8 cellular contexts compared by ENCODE assay signal in the genomic region with DNA sequence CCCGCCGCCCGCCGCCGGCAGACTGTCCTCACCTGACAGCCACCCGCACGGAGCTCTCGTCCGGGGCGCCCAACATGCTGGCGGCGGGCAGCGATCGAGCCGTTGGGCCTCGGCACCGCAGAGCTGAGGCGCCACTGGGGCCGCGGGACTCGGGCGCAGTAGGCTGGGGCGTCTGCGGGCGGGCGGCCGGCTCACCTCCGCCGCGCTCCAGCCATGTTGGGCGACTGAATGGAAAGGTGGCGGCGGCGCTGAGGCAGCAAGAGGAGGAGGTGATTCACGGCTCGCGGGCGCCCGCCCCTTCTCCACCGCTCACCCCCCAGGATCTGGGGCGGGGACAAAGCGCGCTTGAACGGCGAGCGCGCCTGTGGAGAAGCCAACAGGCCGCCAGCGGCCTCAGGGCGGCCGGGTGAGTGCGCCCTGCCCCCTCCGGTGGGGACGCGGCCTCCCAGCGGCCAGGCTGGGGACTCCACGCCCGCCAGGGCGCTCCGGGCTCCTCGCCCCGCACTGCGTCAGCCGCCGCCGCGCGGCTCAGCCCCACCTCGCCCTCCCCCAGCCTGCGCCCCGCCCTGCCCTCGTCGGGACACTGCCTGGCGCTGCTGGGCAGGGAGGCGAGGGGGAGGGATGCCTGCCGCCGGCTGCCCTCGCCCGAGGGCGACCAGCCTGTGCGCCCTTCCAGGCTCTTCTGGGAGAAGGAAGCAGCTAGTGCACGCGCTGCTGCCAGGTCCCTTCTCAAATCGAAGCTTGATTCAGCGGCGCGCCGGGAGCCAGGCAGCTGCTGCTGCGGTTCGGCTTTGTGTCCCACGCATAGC. TPM values are rescaled to one million over a fixed set of nuclear protein-coding genes. Genes with fewer than 3 reads are reported as not detected.
DNase-seq lines count a peak whose midpoint lies in the region; ATAC-seq, FAIRE-seq and TF ChIP-seq lines count a peak whose summit lies in the region.

A gene with protein sequence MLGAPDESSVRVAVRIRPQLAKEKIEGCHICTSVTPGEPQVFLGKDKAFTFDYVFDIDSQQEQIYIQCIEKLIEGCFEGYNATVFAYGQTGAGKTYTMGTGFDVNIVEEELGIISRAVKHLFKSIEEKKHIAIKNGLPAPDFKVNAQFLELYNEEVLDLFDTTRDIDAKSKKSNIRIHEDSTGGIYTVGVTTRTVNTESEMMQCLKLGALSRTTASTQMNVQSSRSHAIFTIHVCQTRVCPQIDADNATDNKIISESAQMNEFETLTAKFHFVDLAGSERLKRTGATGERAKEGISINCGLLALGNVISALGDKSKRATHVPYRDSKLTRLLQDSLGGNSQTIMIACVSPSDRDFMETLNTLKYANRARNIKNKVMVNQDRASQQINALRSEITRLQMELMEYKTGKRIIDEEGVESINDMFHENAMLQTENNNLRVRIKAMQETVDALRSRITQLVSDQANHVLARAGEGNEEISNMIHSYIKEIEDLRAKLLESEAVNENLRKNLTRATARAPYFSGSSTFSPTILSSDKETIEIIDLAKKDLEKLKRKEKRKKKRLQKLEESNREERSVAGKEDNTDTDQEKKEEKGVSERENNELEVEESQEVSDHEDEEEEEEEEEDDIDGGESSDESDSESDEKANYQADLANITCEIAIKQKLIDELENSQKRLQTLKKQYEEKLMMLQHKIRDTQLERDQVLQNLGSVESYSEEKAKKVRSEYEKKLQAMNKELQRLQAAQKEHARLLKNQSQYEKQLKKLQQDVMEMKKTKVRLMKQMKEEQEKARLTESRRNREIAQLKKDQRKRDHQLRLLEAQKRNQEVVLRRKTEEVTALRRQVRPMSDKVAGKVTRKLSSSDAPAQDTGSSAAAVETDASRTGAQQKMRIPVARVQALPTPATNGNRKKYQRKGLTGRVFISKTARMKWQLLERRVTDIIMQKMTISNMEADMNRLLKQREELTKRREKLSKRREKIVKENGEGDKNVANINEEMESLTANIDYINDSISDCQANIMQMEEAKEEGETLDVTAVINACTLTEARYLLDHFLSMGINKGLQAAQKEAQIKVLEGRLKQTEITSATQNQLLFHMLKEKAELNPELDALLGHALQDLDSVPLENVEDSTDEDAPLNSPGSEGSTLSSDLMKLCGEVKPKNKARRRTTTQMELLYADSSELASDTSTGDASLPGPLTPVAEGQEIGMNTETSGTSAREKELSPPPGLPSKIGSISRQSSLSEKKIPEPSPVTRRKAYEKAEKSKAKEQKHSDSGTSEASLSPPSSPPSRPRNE (N-terminal part only) (minus strand): TSS at position 226 of the 809 bp plus-strand sequence. CDS start 150 bp downstream, at position 76.

- peak; percentile 71 for TF ChIP-seq POLR2A in endothelial cell of umbilical vein (IDR thresholded peaks at IDR 0.05; ENCODE audit: low read depth, low read length)

- no peaks in the 10 kb centered on the region for H3K36me3 ChIP-seq in CD8-positive, alpha-beta memory T cell (ENCODE audit: insufficient read depth, low read length)
- no peaks in the 10 kb centered on the region for H3K36me3 ChIP-seq in endothelial cell of umbilical vein (ENCODE audit: control insufficient read depth in 2 of 2, extremely low read depth in 1 of 2, insufficient read depth in 2 of 2, low read length in 2 of 2)

- H3K79me2 ChIP-seq in endothelial cell of umbilical vein (ENCODE audit: control insufficient read depth, insufficient read depth, low read length), result peaks cover 9% of the 10 kb centered on the region

- peaks cover 0 to 4% (median 0%) of the 10 kb centered on the region in 3 donors for H3K36me3 Mint-ChIP-seq in CD8-positive, alpha-beta memory T cell

- dilution Hi-C loops in endothelial cell of umbilical vein (cut with MboI; ENCODE audit: extremely low pct_ligation_motif_present, low sequenced_read_pairs), result no loop called here

- peaks cover 20 to 33% (median 29%) of the 10 kb centered on the region in 3 donors for H3K4me1 Mint-ChIP-seq in CD8-positive, alpha-beta memory T cell

- POLR2A ChIA-PET in CD8-positive, alpha-beta memory T cell (lab: Charles Lee), result interaction anchor here (0.6 to 0.9 kb wide), 4 partner anchors 9 to 177 kb away, joined by 3 to 4 read pairs (median 3); partner anchors contain the start of gene ABCD2
- POLR2A ChIA-PET in endothelial cell of umbilical vein (lab: Charles Lee), result no interaction called here

- BruUV-seq in endothelial cell of umbilical vein (replicated peaks; lab: Mats Ljungman, UMichigan), result no TSS peak

- no peaks in the 10 kb centered on the region for H4K20me1 ChIP-seq in endothelial cell of umbilical vein (replicated peaks; ENCODE audit: control insufficient read depth, extremely low read depth, insufficient read depth, low read length)

- H3K27ac Mint-ChIP-seq in CD8-positive, alpha-beta memory T cell, result peak within 1 kb of the TSS; percentile 94 to 99 (median 96)

- H3K27ac ChIP-seq in CD8-positive, alpha-beta memory T cell (ENCODE audit: low read depth, low read length), result peak within 1 kb of the TSS; percentile 77
- no peak within 1 kb of the TSS for H3K27ac ChIP-seq in HL-60 (replicated peaks)
- H3K27ac ChIP-seq in endothelial cell of umbilical vein (ENCODE audit: insufficient read depth, low read depth, low read length), result peak within 1 kb of the TSS; percentile 71

- H3K9me3 ChIP-seq in CD8-positive, alpha-beta memory T cell (ENCODE audit: low read length), result no peaks in the 10 kb centered on the region
- no peaks in the 10 kb centered on the region for H3K9me3 ChIP-seq in endothelial cell of umbilical vein (replicated peaks; ENCODE audit: control insufficient read depth, insufficient read depth, low read length)

- H3K4me1 ChIP-seq in CD8-positive, alpha-beta memory T cell (ENCODE audit: insufficient read depth, low read length), result peaks cover 16% of the 10 kb centered on the region
- H3K4me1 ChIP-seq in endothelial cell of umbilical vein (ENCODE audit: control insufficient read depth, extremely low read depth, insufficient read depth, low read length), result peaks cover 12% of the 10 kb centered on the region

- H3K9ac ChIP-seq in endothelial cell of umbilical vein (replicated peaks; ENCODE audit: extremely low read depth, insufficient read depth, low read length), result peak within 1 kb of the TSS; percentile 83

- H3K9me3 Mint-ChIP-seq in CD8-positive, alpha-beta memory T cell, result no peaks in the 10 kb centered on the region

- intact Hi-C loops in endothelial cell of umbilical vein (cut with micrococcal nuclease), result loop anchor here (1.0 to 5.0 kb wide), 5 partner anchors 66 to 662 kb away; partner anchors contain the start of genes ABCD2 and CPNE8

- peak; percentile 83 for FAIRE-seq in endothelial cell of umbilical vein (lab: Jason Lieb, UNC)

- peak; percentile 84 to 94 (median 88) for DNase-seq in CD8-positive, alpha-beta memory T cell
- DNase-seq in HL-60 (ENCODE audit: low read depth in 1 of 2, low spot score in 1 of 2) (peak; percentile 28 to 49), NOMO-1 (lab: John Stamatoyannopoulos, UW; ENCODE audit: unreplicated experiment in 2 of 2) (peak; percentile 89 to 94), endothelial cell of umbilical vein (ENCODE audit: low read depth, low spot score) (peak; percentile 94), midbrain (lab: John Stamatoyannopoulos, UW) (peak; percentile 92)
- peak; percentile 87 for DNase-seq in activated CD8-positive, alpha-beta memory T cell treated with anti-CD3 and anti-CD28 coated beads, Interleukin-2, amount 50 U/mL, for 4 hours
- DNase-seq in stimulated activated CD8-positive, alpha-beta memory T cell treated with anti-CD3 and anti-CD28 coated beads, Interleukin-2, amount 100 ng/mL, for 1 hour (ENCODE audit: low read depth in 2 of 2), result peak; percentile 78 to 83

- no peaks in the 10 kb centered on the region for H3K9me1 ChIP-seq in endothelial cell of umbilical vein (replicated peaks; ENCODE audit: control insufficient read depth, extremely low read depth, insufficient read depth, low read length)

- peak within 1 kb of the TSS; percentile 100 for H2AFZ ChIP-seq in endothelial cell of umbilical vein (ENCODE audit: low read depth, low read length)

- peak within 1 kb of the TSS; percentile 98 for H3K4me2 ChIP-seq in endothelial cell of umbilical vein (ENCODE audit: insufficient read depth, low read length)

- CTCF ChIA-PET in CD8-positive, alpha-beta memory T cell (lab: Charles Lee), result interaction anchor here (0.9 to 2.4 kb wide), 9 partner anchors 13 to 227 kb away, joined by 3 to 8 read pairs (median 3); partner anchors contain the start of gene ABCD2
- CTCF ChIA-PET in endothelial cell of umbilical vein (lab: Charles Lee), result interaction anchor here (0.9 to 1.5 kb wide), 7 partner anchors 10 to 176 kb away, joined by 3 to 6 read pairs (median 4); partner anchors contain the start of gene ABCD2

- TF ChIP-seq CTCF in HL-60 (IDR thresholded peaks at IDR 0.05; ENCODE audit: insufficient read depth, low read length) (no peak), endothelial cell of umbilical vein (IDR thresholded peaks at IDR 0.05; ENCODE audit: extremely low read depth in 1 of 2, insufficient read depth in 1 of 2, low read depth in 1 of 2, low read length in 2 of 2) (peak; percentile 43 to 65)

- peak within 1 kb of the TSS; percentile 86 to 98 (median 94) for H3K4me3 Mint-ChIP-seq in CD8-positive, alpha-beta memory T cell

- peak; percentile 84 for ATAC-seq in GM19463 (IDR thresholded peaks at IDR 0.05; ENCODE audit: unreplicated experiment)

- no peaks in the 10 kb centered on the region for H3K27me3 ChIP-seq in CD8-positive, alpha-beta memory T cell (ENCODE audit: insufficient read depth, low read length, poor library complexity, severe bottlenecking)
- H3K27me3 ChIP-seq in HL-60 (ENCODE audit: insufficient read depth, poor library complexity, severe bottlenecking), result peaks cover 24% of the 10 kb centered on the region
- peaks cover 2% of the 10 kb centered on the region in 2 experiments for H3K27me3 ChIP-seq in endothelial cell of umbilical vein (ENCODE audit: control insufficient read depth in 2 of 2, insufficient read depth in 2 of 2, low read length in 2 of 2)

- H3K4me3 ChIP-seq in CD8-positive, alpha-beta memory T cell (ENCODE audit: low read length), result peak within 1 kb of the TSS; percentile 82
- H3K4me3 ChIP-seq in HL-60 (replicated peaks; ENCODE audit: insufficient read depth, low read length) (peak within 1 kb of the TSS; percentile 53), endothelial cell of umbilical vein (replicated peaks in 1 of 3; ENCODE audit: insufficient read depth in 1 of 3, low read depth in 1 of 3, low read length in 3 of 3) (peak within 1 kb of the TSS; percentile 78 to 87 (median 84))

- H3K27me3 Mint-ChIP-seq in CD8-positive, alpha-beta memory T cell, result no peaks in the 10 kb centered on the region

RNA-seq across cellular contexts. Expression of the gene that starts here (rescaled TPM):
- total RNA-seq in CD8-positive, alpha-beta memory T cell, result 10 to 100 TPM; 43.9 to 44.6 TPM
- 18.8 TPM for polyA plus RNA-seq in CD8-positive, alpha-beta memory T cell
- 9.6 and 10.1 TPM in 2 replicates for total RNA-seq in endothelial cell of umbilical vein
- 1.6 and 1.8 TPM in 2 replicates for polyA plus RNA-seq in endothelial cell of umbilical vein
- 2.7 and 3.1 TPM in 2 replicates for polyA plus RNA-seq in endothelial cell of umbilical vein (2011; cell fraction: cytosol; rRNA removed)
- polyA plus RNA-seq in endothelial cell of umbilical vein (2011; cell fraction: nucleus; rRNA removed), result 11.4 and 14.5 TPM in 2 replicates
- 12.0 and 12.7 TPM in 2 replicates for polyA plus RNA-seq in endothelial cell of umbilical vein (2012)
- polyA minus RNA-seq in endothelial cell of umbilical vein, result 7.5 and 8.7 TPM in 2 replicates
- polyA minus RNA-seq in endothelial cell of umbilical vein (2011; cell fraction: cytosol; rRNA and poly(A)+ RNA removed), result 25.1 TPM
- polyA minus RNA-seq in endothelial cell of umbilical vein (2011; cell fraction: nucleus; rRNA and poly(A)+ RNA removed), result 23.9 and 37.0 TPM in 2 replicates

Comparison
In these comparisons a context has a peak if more than half of its experiments do, and no peak if none do; other contexts are left out.
1. DNase-seq: peak in every context shown above with its lines; median percentile 94 in endothelial cell of umbilical vein; 92 in midbrain; 92 in NOMO-1; 88 in CD8-positive, alpha-beta memory T cell; 87 in activated CD8-positive, alpha-beta memory T cell treated with anti-CD3 and anti-CD28 coated beads, Interleukin-2, amount 50 U/mL, for 4 hours; 80 in stimulated activated CD8-positive, alpha-beta memory T cell treated with anti-CD3 and anti-CD28 coated beads, Interleukin-2, amount 100 ng/mL, for 1 hour; 38 in HL-60.